In genomic region chr3:62874398-62875102, GRCh38 we compare ENCODE assay signal across 9 cellular contexts. TPM values are rescaled to one million over a fixed set of nuclear protein-coding genes. Genes with fewer than 3 reads are reported as not detected.
DNase-seq lines count a peak whose midpoint lies in the region; TF ChIP-seq lines count a peak whose summit lies in the region.
"Had no signal": no experiment of that assay in that cellular context is flagged by ENCODE, and none has a peak within 500 bp of the region (broad histone marks: within the 10 kb centered on the region; RNA-seq: fewer than 3 reads in every experiment).

No MANE protein-coding gene starts in this region.

- TF ChIP-seq CTCF in Calu3 (IDR thresholded peaks at IDR 0.05; ENCODE audit: unreplicated experiment), result no peak
- no peak for TF ChIP-seq CTCF in neural cell (IDR thresholded peaks at IDR 0.05; ENCODE audit: poor library complexity, severe bottlenecking)

- H3K36me3 ChIP-seq in endocrine pancreas (ENCODE audit: control insufficient read depth, insufficient read depth, low read length) (no peaks in the 10 kb centered on the region), neural cell (ENCODE audit: insufficient read depth, low read length) (no peaks in the 10 kb centered on the region)

- no peaks in the 10 kb centered on the region for H3F3A ChIP-seq in neural cell (ENCODE audit: insufficient read depth, low read length, poor library complexity, severe bottlenecking)

- H3K9ac ChIP-seq in endocrine pancreas (ENCODE audit: control insufficient read depth, insufficient read depth, low read length) (peak overlapping the region; percentile 98), neural cell (ENCODE audit: low read length) (peak overlapping the region; percentile 91)

- no peak overlapping the region for H3K4me2 ChIP-seq in neural cell (ENCODE audit: low read length)

- H3K27ac Mint-ChIP-seq in Calu3 (ENCODE audit: unreplicated experiment), result no peak overlapping the region
- H3K27ac Mint-ChIP-seq in T-helper 2 cell treated with Interferon-gamma antibody and Interleukin-4, amounts not matched to agents 5 μg/mL and 100 μg/mL, for 36 hours, result no peak overlapping the region

- H3K27me3 ChIP-seq in endocrine pancreas (ENCODE audit: control insufficient read depth, insufficient read depth, low read length), result no peaks in the 10 kb centered on the region
- peaks cover 24% of the 10 kb centered on the region for H3K27me3 ChIP-seq in neural cell (ENCODE audit: insufficient read depth, low read depth, low read length)

- no peak for TF ChIP-seq RAD21 in neural cell (conservative IDR thresholded peaks at IDR 0.05)

- H3K4me3 ChIP-seq in endocrine pancreas (ENCODE audit: control insufficient read depth, insufficient read depth, low read length), result no peak overlapping the region
- H3K4me3 ChIP-seq in neural cell (ENCODE audit: low read length), result peak overlapping the region; percentile 86

- CTCF ChIA-PET in Calu3 (lab: Charles Lee), result interaction anchor here (1.3 to 1.8 kb wide), 3 partner anchors 208 to 357 kb away, joined by 3 to 26 read pairs (median 4); no protein-coding TSS in a partner anchor

- peaks cover 8% of the 10 kb centered on the region for H3K4me1 Mint-ChIP-seq in Calu3 (ENCODE audit: low read depth, unreplicated experiment)
- no peaks in the 10 kb centered on the region for H3K4me1 Mint-ChIP-seq in T-helper 2 cell treated with Interferon-gamma antibody and Interleukin-4, amounts not matched to agents 5 μg/mL and 100 μg/mL, for 36 hours (ENCODE audit: low read depth)

- H3K79me2 ChIP-seq in neural cell (replicated peaks; ENCODE audit: insufficient read depth, low read length), result peaks cover 36% of the 10 kb centered on the region

- peak overlapping the region; percentile 88 for H3K4me3 Mint-ChIP-seq in Calu3 (ENCODE audit: low read depth, unreplicated experiment)
- no peak overlapping the region for H3K4me3 Mint-ChIP-seq in T-helper 2 cell treated with Interferon-gamma antibody and Interleukin-4, amounts not matched to agents 5 μg/mL and 100 μg/mL, for 36 hours

- peak overlapping the region; percentile 87 for H3K27ac ChIP-seq in neural cell (ENCODE audit: low read length)

- H3K9me3 ChIP-seq in endocrine pancreas (ENCODE audit: control insufficient read depth, low read length) (no peaks in the 10 kb centered on the region), neural cell (ENCODE audit: low read length) (no peaks in the 10 kb centered on the region)

- H3K27me3 Mint-ChIP-seq in Calu3 (ENCODE audit: unreplicated experiment), result peaks cover 62% of the 10 kb centered on the region
- peaks cover 39% of the 10 kb centered on the region for H3K27me3 Mint-ChIP-seq in T-helper 2 cell treated with Interferon-gamma antibody and Interleukin-4, amounts not matched to agents 5 μg/mL and 100 μg/mL, for 36 hours (ENCODE audit: low read depth)

- intact Hi-C loops in Calu3 (cut with micrococcal nuclease; ENCODE audit: unreplicated experiment), result loop anchor here (5.0 to 10.0 kb wide), 3 partner anchors 120 to 350 kb away; no protein-coding TSS in a partner anchor

- no peak for TF ChIP-seq EP300 in neural cell (conservative IDR thresholded peaks at IDR 0.05; ENCODE audit: poor library complexity, severe bottlenecking)

- H3K9me3 Mint-ChIP-seq in Calu3 (ENCODE audit: low read depth, unreplicated experiment), result peaks cover 2% of the 10 kb centered on the region
- H3K9me3 Mint-ChIP-seq in T-helper 2 cell treated with Interferon-gamma antibody and Interleukin-4, amounts not matched to agents 5 μg/mL and 100 μg/mL, for 36 hours, result no peaks in the 10 kb centered on the region

- H3K36me3 Mint-ChIP-seq in Calu3 (ENCODE audit: insufficient read depth, unreplicated experiment), result peaks cover 15% of the 10 kb centered on the region
- no peaks in the 10 kb centered on the region for H3K36me3 Mint-ChIP-seq in T-helper 2 cell treated with Interferon-gamma antibody and Interleukin-4, amounts not matched to agents 5 μg/mL and 100 μg/mL, for 36 hours (ENCODE audit: low read depth)

- no peaks in the 10 kb centered on the region for H4K20me1 ChIP-seq in neural cell (ENCODE audit: insufficient read depth)

- peak overlapping the region; percentile 77 for H2AFZ ChIP-seq in neural cell (ENCODE audit: low read depth, low read length)

- DNase-seq in Calu3 (peak; percentile 17), NCI-H1417 treated with DMSO at 0.1 percent for 48 hours (lab: John Stamatoyannopoulos, UW) (peak; percentile 36), retina (no peak), NCI-H187 treated with DMSO at 0.1 percent for 48 hours (lab: John Stamatoyannopoulos, UW) (no peak)
- DNase-seq in stimulated activated CD4-positive, alpha-beta T cell treated with anti-CD3 and anti-CD28 coated beads, Interleukin-4, amount 100 ng/mL, for 1 hour, result no peak
- no peak for DNase-seq in T-helper 2 cell treated with Interferon-gamma antibody and Interleukin-4, amounts not matched to agents 5 μg/mL and 100 μg/mL, for 36 hours (ENCODE audit: low spot score)
- DNase-seq: stimulated activated naive CD8-positive, alpha-beta T cell treated with anti-CD3 and anti-CD28 coated beads, Interleukin-15, amount 100 ng/mL, for 72 hours had no signal

- peaks cover 4% of the 10 kb centered on the region for H3K4me1 ChIP-seq in endocrine pancreas (ENCODE audit: control insufficient read depth, insufficient read depth, low read length)

- no TSS peak for BruUV-seq in Calu3 (replicated peaks; lab: Mats Ljungman, UMichigan)

- H3K9me2 ChIP-seq in neural cell (ENCODE audit: insufficient read depth, low read length), result no peaks in the 10 kb centered on the region

TF ChIP-seq in neural cell, 6 proteins besides CTCF, POLR2A, EP300 and RAD21:
- no peak for TF ChIP-seq SMC3 (conservative IDR thresholded peaks at IDR 0.05; ENCODE audit: poor library complexity)
- TF ChIP-seq REST (IDR thresholded peaks at IDR 0.05; ENCODE audit: borderline replicate concordance), result peak; percentile 3

RNA-seq across cellular contexts. Expression of gene CADPS, which starts 0.7 kb away (rescaled TPM):
- total RNA-seq in Calu3 (2022), result 0.54 TPM in 1 of 2 replicates, not detected in the other
- polyA plus RNA-seq in neural cell, result 118 and 125 TPM in 2 replicates
- 183 and 201 TPM in 2 replicates for polyA minus RNA-seq in neural cell

Comparison
In these comparisons a context has a peak if more than half of its experiments do, and no peak if none do; other contexts are left out.
1. DNase-seq: peak in Calu3 (single experiment) and NCI-H1417 treated with DMSO at 0.1 percent for 48 hours (single experiment); none in retina (single experiment), NCI-H187 treated with DMSO at 0.1 percent for 48 hours (single experiment), stimulated activated CD4-positive, alpha-beta T cell treated with anti-CD3 and anti-CD28 coated beads, Interleukin-4, amount 100 ng/mL, for 1 hour (single experiment) and T-helper 2 cell treated with Interferon-gamma antibody and Interleukin-4, amounts not matched to agents 5 μg/mL and 100 μg/mL, for 36 hours (single experiment).